Comparison of ENCODE assay signal across 14 cellular contexts in genomic region chr5:40367260-40367659, GRCh38.
A peak's percentile ranks its signal among the peaks of the same experiment; 100 is the strongest.
DNase-seq lines count a peak whose midpoint lies in the region; ATAC-seq and TF ChIP-seq lines count a peak whose summit lies in the region.
"Had no signal": no experiment of that assay in that cellular context is flagged by ENCODE, and none has a peak within 500 bp of the region (broad histone marks: within the 10 kb centered on the region; RNA-seq: fewer than 3 reads in every experiment).

No MANE protein-coding gene starts in this region.

- H3K9me3 Mint-ChIP-seq in WTC11: peaks cover 23% of the 10 kb centered on the region

- H3K27me3 Mint-ChIP-seq in WTC11 (ENCODE audit: low read depth): no peaks in the 10 kb centered on the region
- H3K27me3 Mint-ChIP-seq: activated CD4-positive, alpha-beta T cell treated with anti-CD3 and anti-CD28 coated beads for 36 hours; CD8-positive, alpha-beta memory T cell had no signal

- H3K27me3 ChIP-seq in RWPE2 (ENCODE audit: insufficient read depth, poor library complexity, severe bottlenecking) (no peaks in the 10 kb centered on the region), foreskin keratinocyte (no peaks in the 10 kb centered on the region)

- H3K4me1 ChIP-seq in RWPE2 (ENCODE audit: insufficient read depth, poor library complexity, severe bottlenecking): no peaks in the 10 kb centered on the region
- H3K4me1 ChIP-seq in foreskin keratinocyte: no peaks in the 10 kb centered on the region

- H3K4me3 ChIP-seq in AG09309 (ENCODE audit: control insufficient read depth, low read depth, low read length): no peak overlapping the region
- H3K4me3 ChIP-seq in RWPE2 (ENCODE audit: severe bottlenecking): no peak overlapping the region
- H3K4me3 ChIP-seq: K562 had no signal

- no peaks in the 10 kb centered on the region for H3K4me1 Mint-ChIP-seq in WTC11

- DNase-seq in AG09309 (ENCODE audit: low read depth): no peak
- peak; percentile 26 for DNase-seq in EH (ENCODE audit: low read depth)
- DNase-seq in RWPE2 (ENCODE audit: low spot score): no peak
- DNase-seq in foreskin keratinocyte: no peak
- no peak for DNase-seq in WTC11 (ENCODE audit: low spot score)
- no peak for DNase-seq in NCI-H2107 (lab: John Stamatoyannopoulos, UW)
- DNase-seq in caudate nucleus (lab: John Stamatoyannopoulos, UW): no peak
- DNase-seq: activated CD4-positive, alpha-beta T cell treated with anti-CD3 and anti-CD28 coated beads for 36 hours; effector memory CD4-positive, alpha-beta T cell; head of caudate nucleus; left ventricle myocardium superior had no signal

- POLR2A ChIA-PET in WTC11 (lab: Charles Lee): no interaction called here

- no peaks in the 10 kb centered on the region for H3K36me3 ChIP-seq in RWPE2 (ENCODE audit: low read depth)

- H3K27ac Mint-ChIP-seq in WTC11: no peak overlapping the region
- H3K27ac Mint-ChIP-seq: activated CD4-positive, alpha-beta T cell treated with anti-CD3 and anti-CD28 coated beads for 36 hours had no signal

- no peak overlapping the region for H3K4me3 Mint-ChIP-seq in WTC11
- H3K4me3 Mint-ChIP-seq: activated CD4-positive, alpha-beta T cell treated with anti-CD3 and anti-CD28 coated beads for 36 hours; CD8-positive, alpha-beta memory T cell had no signal

- no peaks in the 10 kb centered on the region for H3K9me3 ChIP-seq in RWPE2 (ENCODE audit: severe bottlenecking)

- H3K27ac ChIP-seq in RWPE2 (ENCODE audit: poor library complexity, severe bottlenecking) (no peak overlapping the region), foreskin keratinocyte (no peak overlapping the region), caudate nucleus (ENCODE audit: low read depth, low read length) (no peak overlapping the region)

- peak; percentile 38 for TF ChIP-seq CTCF in AG09309 (IDR thresholded peaks at IDR 0.05; ENCODE audit: control insufficient read depth, insufficient read depth, low read depth, low read length, missing control alignments)
- peak; percentile 51 for TF ChIP-seq CTCF in RWPE2 (IDR thresholded peaks at IDR 0.05; ENCODE audit: poor library complexity, severe bottlenecking)
- TF ChIP-seq CTCF in foreskin keratinocyte (conservative IDR thresholded peaks at IDR 0.05): peak; percentile 52
- no peak for TF ChIP-seq CTCF in WTC11 (IDR thresholded peaks at IDR 0.05)

- ATAC-seq in RWPE2 (ENCODE audit: low read depth) (no peak), foreskin keratinocyte (no peak), WTC11 (no peak), HG02623 (IDR thresholded peaks at IDR 0.05; ENCODE audit: unreplicated experiment) (no peak)
- ATAC-seq: activated CD4-positive, alpha-beta T cell treated with anti-CD3 and anti-CD28 coated beads for 36 hours; K562; left ventricle myocardium superior had no signal

- peaks cover 3% of the 10 kb centered on the region; the same call in 1 of the 2 replicates for H3K36me3 Mint-ChIP-seq in WTC11

- CTCF ChIA-PET in WTC11 (lab: Charles Lee): no interaction called here

TF ChIP-seq in WTC11, 78 proteins besides CTCF, POLR2A, EP300 and RAD21:
- TF ChIP-seq SP1 (CRISPR knock-in tag; conservative IDR thresholded peaks at IDR 0.05) (no peak), TEAD1 (CRISPR knock-in tag; IDR thresholded peaks at IDR 0.05) (no peak), HMGA2 (CRISPR knock-in tag; IDR thresholded peaks at IDR 0.05) (no peak), RELA (CRISPR knock-in tag; IDR thresholded peaks at IDR 0.05; ENCODE audit: borderline replicate concordance) (no peak), ZNF416 (CRISPR knock-in tag; IDR thresholded peaks at IDR 0.05) (no peak), CBFB (CRISPR knock-in tag; IDR thresholded peaks at IDR 0.05; ENCODE audit: low read depth) (no peak), GTF2I (CRISPR knock-in tag; conservative IDR thresholded peaks at IDR 0.05) (no peak), JAZF1 (CRISPR knock-in tag; IDR thresholded peaks at IDR 0.05) (no peak), ZNF396 (CRISPR knock-in tag; IDR thresholded peaks at IDR 0.05; ENCODE audit: borderline replicate concordance) (no peak), TP53 (CRISPR knock-in tag; IDR thresholded peaks at IDR 0.05) (no peak), ZBTB21 (CRISPR knock-in tag; IDR thresholded peaks at IDR 0.05; ENCODE audit: borderline replicate concordance) (no peak)
- TF ChIP-seq, protein P1, sequence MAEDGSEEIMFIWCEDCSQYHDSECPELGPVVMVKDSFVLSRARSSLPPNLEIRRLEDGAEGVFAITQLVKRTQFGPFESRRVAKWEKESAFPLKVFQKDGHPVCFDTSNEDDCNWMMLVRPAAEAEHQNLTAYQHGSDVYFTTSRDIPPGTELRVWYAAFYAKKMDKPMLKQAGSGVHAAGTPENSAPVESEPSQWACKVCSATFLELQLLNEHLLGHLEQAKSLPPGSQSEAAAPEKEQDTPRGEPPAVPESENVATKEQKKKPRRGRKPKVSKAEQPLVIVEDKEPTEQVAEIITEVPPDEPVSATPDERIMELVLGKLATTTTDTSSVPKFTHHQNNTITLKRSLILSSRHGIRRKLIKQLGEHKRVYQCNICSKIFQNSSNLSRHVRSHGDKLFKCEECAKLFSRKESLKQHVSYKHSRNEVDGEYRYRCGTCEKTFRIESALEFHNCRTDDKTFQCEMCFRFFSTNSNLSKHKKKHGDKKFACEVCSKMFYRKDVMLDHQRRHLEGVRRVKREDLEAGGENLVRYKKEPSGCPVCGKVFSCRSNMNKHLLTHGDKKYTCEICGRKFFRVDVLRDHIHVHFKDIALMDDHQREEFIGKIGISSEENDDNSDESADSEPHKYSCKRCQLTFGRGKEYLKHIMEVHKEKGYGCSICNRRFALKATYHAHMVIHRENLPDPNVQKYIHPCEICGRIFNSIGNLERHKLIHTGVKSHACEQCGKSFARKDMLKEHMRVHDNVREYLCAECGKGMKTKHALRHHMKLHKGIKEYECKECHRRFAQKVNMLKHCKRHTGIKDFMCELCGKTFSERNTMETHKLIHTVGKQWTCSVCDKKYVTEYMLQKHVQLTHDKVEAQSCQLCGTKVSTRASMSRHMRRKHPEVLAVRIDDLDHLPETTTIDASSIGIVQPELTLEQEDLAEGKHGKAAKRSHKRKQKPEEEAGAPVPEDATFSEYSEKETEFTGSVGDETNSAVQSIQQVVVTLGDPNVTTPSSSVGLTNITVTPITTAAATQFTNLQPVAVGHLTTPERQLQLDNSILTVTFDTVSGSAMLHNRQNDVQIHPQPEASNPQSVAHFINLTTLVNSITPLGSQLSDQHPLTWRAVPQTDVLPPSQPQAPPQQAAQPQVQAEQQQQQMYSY (CRISPR knock-in tag; IDR thresholded peaks at IDR 0.05): no peak
- TF ChIP-seq, protein P2, sequence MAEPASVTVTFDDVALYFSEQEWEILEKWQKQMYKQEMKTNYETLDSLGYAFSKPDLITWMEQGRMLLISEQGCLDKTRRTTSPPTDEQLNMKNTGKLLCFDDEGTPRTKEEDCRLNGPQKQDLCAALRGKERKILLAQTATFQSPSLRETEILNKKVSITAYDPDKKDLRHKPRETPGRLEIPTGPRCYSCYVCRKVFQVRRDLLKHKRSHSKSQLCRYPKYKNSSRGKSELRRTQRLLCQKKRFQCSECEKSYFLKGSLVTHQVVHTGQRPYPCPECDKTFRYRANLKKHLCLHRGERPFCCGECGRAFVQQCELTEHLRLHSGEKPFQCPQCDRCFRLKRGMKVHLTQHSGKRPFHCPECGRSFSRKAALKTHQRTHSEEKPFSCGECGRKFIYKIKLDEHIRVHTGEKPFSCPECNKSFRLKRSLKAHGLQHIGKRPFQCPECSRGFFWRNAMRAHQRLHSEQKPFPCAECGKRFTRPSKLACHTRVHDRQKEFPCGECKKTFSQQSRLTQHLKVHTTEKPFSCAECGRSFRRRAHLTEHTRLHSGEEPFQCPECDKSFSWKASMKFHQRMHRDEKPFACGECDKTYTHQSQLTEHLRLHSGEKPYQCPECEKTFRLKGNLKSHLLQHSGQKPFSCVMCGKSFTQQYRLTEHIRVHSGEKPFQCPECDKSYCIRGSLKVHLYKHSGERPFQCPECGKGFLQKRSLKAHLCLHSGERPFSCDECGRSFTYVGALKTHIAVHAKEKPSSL (CRISPR knock-in tag; conservative IDR thresholded peaks at IDR 0.05): no peak
